ENCODE assay signal across 9 cellular contexts in genomic region chr5:170216262-170216864, GRCh38. TPM values are rescaled to one million over a fixed set of nuclear protein-coding genes. Genes with fewer than 3 reads are reported as not detected.
DNase-seq lines count a peak whose midpoint lies in the region; ATAC-seq lines count a peak whose summit lies in the region.
"Had no signal": no experiment of that assay in that cellular context is flagged by ENCODE, and none has a peak within 500 bp of the region (broad histone marks: within the 10 kb centered on the region; RNA-seq: fewer than 3 reads in every experiment).

No MANE protein-coding gene starts in this region.

- DNase-seq in COR-L47 (lab: John Stamatoyannopoulos, UW), result peak; percentile 83
- DNase-seq in LHCN-M2 (ENCODE audit: low read depth), result peak; percentile 52
- peak; percentile 1 for DNase-seq in SHP77 treated with DMSO at 0.1 percent for 48 hours (lab: John Stamatoyannopoulos, UW)
- peak; percentile 63 for DNase-seq in fibroblast of the conjunctiva (ENCODE audit: low read depth)
- peak; percentile 55 for DNase-seq in stromal cell of bone marrow (ENCODE audit: low read depth)
- DNase-seq in NK-92 (lab: John Stamatoyannopoulos, UW; ENCODE audit: unreplicated experiment), result no peak
- DNase-seq in stimulated activated CD4-positive, alpha-beta T cell treated with anti-CD3 and anti-CD28 coated beads, Interleukin-12 subunit alpha, Interleukin-12 subunit beta, amount 100 ng/mL, for 4 hours, result no peak
- no peak for DNase-seq in stimulated activated naive CD8-positive, alpha-beta T cell treated with anti-CD3 and anti-CD28 coated beads, Interleukin-15, Interleukin-2, amounts not matched to agents 100 U/mL and 50 U/mL, for 24 hours

- ATAC-seq in stimulated activated naive CD8-positive, alpha-beta T cell treated with anti-CD3 and anti-CD28 coated beads, Interleukin-15, Interleukin-2, amounts not matched to agents 100 U/mL and 50 U/mL, for 24 hours, result no peak

RNA-seq across cellular contexts. Expression of gene C5orf58, which starts 16.4 kb away (rescaled TPM):
- total RNA-seq in LHCN-M2 (2014; rRNA removed), result not detected in 2 replicates
- not detected for polyA plus RNA-seq in LHCN-M2 (2012)
- total RNA-seq: frontal cortex had no signal

Comparison
In these comparisons a context has a peak if more than half of its experiments do, and no peak if none do; other contexts are left out.
1. DNase-seq: peak in COR-L47 (single experiment), LHCN-M2 (single experiment), SHP77 treated with DMSO at 0.1 percent for 48 hours (single experiment), fibroblast of the conjunctiva (single experiment) and stromal cell of bone marrow (single experiment); none in NK-92 (single experiment), stimulated activated CD4-positive, alpha-beta T cell treated with anti-CD3 and anti-CD28 coated beads, Interleukin-12 subunit alpha, Interleukin-12 subunit beta, amount 100 ng/mL, for 4 hours (single experiment) and stimulated activated naive CD8-positive, alpha-beta T cell treated with anti-CD3 and anti-CD28 coated beads, Interleukin-15, Interleukin-2, amounts not matched to agents 100 U/mL and 50 U/mL, for 24 hours (single experiment).